Comparison of ENCODE assay signal across 19 cellular contexts in the genomic region with DNA sequence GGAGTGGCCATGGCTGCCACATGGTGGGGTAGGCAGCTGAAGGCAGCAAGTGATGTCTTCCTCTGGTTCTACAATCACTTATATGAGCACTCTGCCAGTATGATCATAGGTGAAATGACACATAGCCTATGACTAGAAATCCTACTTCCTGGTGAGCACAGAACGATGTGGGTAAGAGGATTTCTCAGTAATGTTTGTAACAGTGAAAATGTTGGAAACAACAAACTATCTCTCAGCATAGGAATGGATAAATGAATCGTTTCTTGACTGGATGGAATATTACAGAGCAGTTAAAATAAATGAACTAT.
DNase-seq lines count a peak whose midpoint lies in the region; ATAC-seq and TF ChIP-seq lines count a peak whose summit lies in the region.
"Had no signal": no experiment of that assay in that cellular context is flagged by ENCODE, and none has a peak within 500 bp of the region (broad histone marks: within the 10 kb centered on the region; RNA-seq: fewer than 3 reads in every experiment).

No MANE protein-coding gene starts in this region.

- H3K4me2 ChIP-seq in smooth muscle cell, result peak overlapping the region; percentile 47
- H3K4me2 ChIP-seq: neural progenitor cell had no signal

- peaks cover 9% of the 10 kb centered on the region for H3K4me1 ChIP-seq in RWPE2 (ENCODE audit: insufficient read depth, poor library complexity, severe bottlenecking)
- H3K4me1 ChIP-seq in smooth muscle cell (ENCODE audit: low read depth), result peaks cover 8% of the 10 kb centered on the region
- H3K4me1 ChIP-seq in aorta (ENCODE audit: control insufficient read depth in 1 of 2, insufficient read depth in 2 of 2, low read length in 2 of 2), result no peaks in the 10 kb centered on the region
- no peaks in the 10 kb centered on the region for H3K4me1 ChIP-seq in psoas muscle
- H3K4me1 ChIP-seq: neural progenitor cell had no signal

- peak overlapping the region; percentile 10 for H3K27ac ChIP-seq in RWPE2 (ENCODE audit: poor library complexity, severe bottlenecking)
- H3K27ac ChIP-seq in smooth muscle cell (ENCODE audit: low read depth), result peak overlapping the region; percentile 64
- no peak overlapping the region for H3K27ac ChIP-seq in aorta (ENCODE audit: low read depth in 1 of 2, low read length in 2 of 2)
- H3K27ac ChIP-seq in psoas muscle, result no peak overlapping the region
- H3K27ac ChIP-seq: neural progenitor cell, sigmoid colon had no signal

- no peaks in the 10 kb centered on the region for H3K79me2 ChIP-seq in smooth muscle cell (ENCODE audit: low read depth)

- H3K27me3 ChIP-seq in RWPE2 (ENCODE audit: insufficient read depth, poor library complexity, severe bottlenecking) (no peaks in the 10 kb centered on the region), smooth muscle cell (ENCODE audit: low read depth) (no peaks in the 10 kb centered on the region), aorta (ENCODE audit: control insufficient read depth in 1 of 2, insufficient read depth in 2 of 2, low read length in 1 of 2) (no peaks in the 10 kb centered on the region), psoas muscle (ENCODE audit: insufficient read depth in 3 of 3, low read length in 2 of 3) (peaks cover 0 to 3% (median 0%) of the 10 kb centered on the region in 3 donors)
- H3K27me3 ChIP-seq: neural progenitor cell, sigmoid colon had no signal

- intact Hi-C loops in aorta (cut with DNase I) (no loop called here), psoas muscle (cut with DNase I) (no loop called here)

- H3K4me3 ChIP-seq in RWPE2 (ENCODE audit: severe bottlenecking), result no peak overlapping the region
- H3K4me3 ChIP-seq in epithelial cell of esophagus (ENCODE audit: low read length), result no peak overlapping the region
- no peak overlapping the region for H3K4me3 ChIP-seq in smooth muscle cell
- no peak overlapping the region for H3K4me3 ChIP-seq in aorta (ENCODE audit: low read length in 2 of 2)
- no peak overlapping the region for H3K4me3 ChIP-seq in psoas muscle
- H3K4me3 ChIP-seq: coronary artery, neural progenitor cell, sigmoid colon had no signal

- H3K36me3 ChIP-seq in RWPE2 (ENCODE audit: low read depth) (no peaks in the 10 kb centered on the region), smooth muscle cell (ENCODE audit: low read depth) (no peaks in the 10 kb centered on the region), aorta (ENCODE audit: control insufficient read depth in 1 of 2, insufficient read depth in 2 of 2, low read length in 1 of 2) (no peaks in the 10 kb centered on the region), psoas muscle (ENCODE audit: insufficient read depth in 1 of 2, low read depth in 1 of 2) (no peaks in the 10 kb centered on the region)
- H3K36me3 ChIP-seq: neural progenitor cell, sigmoid colon had no signal

- no peaks in the 10 kb centered on the region for H4K20me1 ChIP-seq in smooth muscle cell (ENCODE audit: low read depth)

- H3K36me3 Mint-ChIP-seq in activated T-cell treated with anti-CD3 and anti-CD28 coated beads, Interleukin-2, amount 50 U/mL, for 72 hours (ENCODE audit: insufficient read depth in 2 of 2), result no peaks in the 10 kb centered on the region
- H3K36me3 Mint-ChIP-seq: CD8-positive, alpha-beta memory T cell; neural progenitor cell had no signal

- TF ChIP-seq CTCF in RWPE2 (IDR thresholded peaks at IDR 0.05; ENCODE audit: poor library complexity, severe bottlenecking), result no peak
- no peak for TF ChIP-seq CTCF in epithelial cell of esophagus (IDR thresholded peaks at IDR 0.05; ENCODE audit: insufficient read depth, low read depth, low read length, missing control alignments)
- TF ChIP-seq CTCF in smooth muscle cell (IDR thresholded peaks at IDR 0.05; ENCODE audit: borderline replicate concordance, insufficient read depth, poor library complexity, severe bottlenecking), result no peak
- no peak for TF ChIP-seq CTCF in psoas muscle (IDR thresholded peaks at IDR 0.05)

- no peak overlapping the region for H2AFZ ChIP-seq in smooth muscle cell (ENCODE audit: low read depth)
- H2AFZ ChIP-seq: neural progenitor cell had no signal

- peaks cover 63% of the 10 kb centered on the region for H3K27me3 Mint-ChIP-seq in activated T-cell treated with anti-CD3 and anti-CD28 coated beads, Interleukin-2, amount 50 U/mL, for 72 hours (ENCODE audit: low read depth)

- no peaks in the 10 kb centered on the region for H3K9me3 ChIP-seq in RWPE2 (ENCODE audit: severe bottlenecking)
- H3K9me3 ChIP-seq in smooth muscle cell (replicated peaks; ENCODE audit: low read depth), result no peaks in the 10 kb centered on the region
- no peaks in the 10 kb centered on the region for H3K9me3 ChIP-seq in aorta (ENCODE audit: control insufficient read depth, low read length)
- no peaks in the 10 kb centered on the region for H3K9me3 ChIP-seq in psoas muscle

- WGBS in smooth muscle cell (ENCODE audit: low lambda C conversion rate), result 50% methylated on average over 2 of the region's 2 CpGs
- 79 to 80% methylated on average over 2 of the region's 2 CpGs for WGBS in aorta, 2 donors
- WGBS in psoas muscle, 3 donors, result 66 to 89% (median 73%) methylated on average over 2 of the region's 2 CpGs

- H3K9ac ChIP-seq in smooth muscle cell (ENCODE audit: low read depth), result no peak overlapping the region
- H3K9ac ChIP-seq: neural progenitor cell had no signal

- no peak overlapping the region for H3K27ac Mint-ChIP-seq in activated T-cell treated with anti-CD3 and anti-CD28 coated beads, Interleukin-2, amount 50 U/mL, for 72 hours
- H3K27ac Mint-ChIP-seq: activated CD4-positive, alpha-beta memory T cell treated with anti-CD3 and anti-CD28 coated beads, Interleukin-2, amount 10 ng/mL, durations not matched to agents 7 days and 5 days; CD8-positive, alpha-beta memory T cell; neural progenitor cell had no signal

- no peak for DNase-seq in activated T-cell treated with anti-CD3 and anti-CD28 coated beads, Interleukin-2, amount 50 U/mL, for 72 hours
- DNase-seq in activated T-cell treated with anti-CD3 and anti-CD28 coated beads, Interleukin-2, amount 50 U/mL, for 1 hour, result no peak
- DNase-seq in RWPE2 (ENCODE audit: low spot score) (no peak), epithelial cell of esophagus (ENCODE audit: low read depth) (peak; percentile 63), smooth muscle cell (lab: John Stamatoyannopoulos, UW; ENCODE audit: unreplicated experiment) (no peak), aorta (no peak), psoas muscle (no peak), NOMO-1 (lab: John Stamatoyannopoulos, UW; ENCODE audit: unreplicated experiment in 2 of 2) (no peak)
- DNase-seq: activated CD4-positive, alpha-beta memory T cell treated with anti-CD3 and anti-CD28 coated beads, Interleukin-2, amount 10 ng/mL, durations not matched to agents 7 days and 5 days; activated effector memory CD4-positive, alpha-beta T cell treated with anti-CD3 and anti-CD28 coated beads, Interleukin-2, amount 50 U/mL, for 16 hours; CD8-positive, alpha-beta memory T cell; kidney glomerular epithelial cell; NCI-H1092; NCI-H187; Right ventricle myocardium superior; sigmoid colon; SW 1271 had no signal

- peaks cover 0 to 2% of the 10 kb centered on the region in 2 donors for H3K9me3 Mint-ChIP-seq in activated T-cell treated with anti-CD3 and anti-CD28 coated beads, Interleukin-2, amount 50 U/mL, for 72 hours
- H3K9me3 Mint-ChIP-seq: activated CD4-positive, alpha-beta memory T cell treated with anti-CD3 and anti-CD28 coated beads, Interleukin-2, amount 10 ng/mL, durations not matched to agents 7 days and 5 days had no signal

- peaks cover 15% of the 10 kb centered on the region for H3F3A ChIP-seq in smooth muscle cell (ENCODE audit: low read depth)

- ATAC-seq in activated T-cell treated with anti-CD3 and anti-CD28 coated beads, Interleukin-2, amount 50 U/mL, for 72 hours (replicated peaks in 1 of 2), result peak; percentile 60 to 84
- ATAC-seq in RWPE2 (ENCODE audit: low read depth) (peak; percentile 42), aorta (ENCODE audit: low FRiP score) (no peak), psoas muscle (no peak)

- peaks cover 9% of the 10 kb centered on the region for H3K4me1 Mint-ChIP-seq in activated T-cell treated with anti-CD3 and anti-CD28 coated beads, Interleukin-2, amount 50 U/mL, for 72 hours (ENCODE audit: low read depth)
- H3K4me1 Mint-ChIP-seq: activated CD4-positive, alpha-beta memory T cell treated with anti-CD3 and anti-CD28 coated beads, Interleukin-2, amount 10 ng/mL, durations not matched to agents 7 days and 5 days; CD8-positive, alpha-beta memory T cell had no signal

- H3K4me3 Mint-ChIP-seq in activated T-cell treated with anti-CD3 and anti-CD28 coated beads, Interleukin-2, amount 50 U/mL, for 72 hours, result no peak overlapping the region
- H3K4me3 Mint-ChIP-seq: activated CD4-positive, alpha-beta memory T cell treated with anti-CD3 and anti-CD28 coated beads, Interleukin-2, amount 10 ng/mL, durations not matched to agents 7 days and 5 days; CD8-positive, alpha-beta memory T cell; neural progenitor cell had no signal

Comparison
In these comparisons a context has a peak if more than half of its experiments do, and no peak if none do; other contexts are left out.
1. ATAC-seq: peak in activated T-cell treated with anti-CD3 and anti-CD28 coated beads, Interleukin-2, amount 50 U/mL, for 72 hours (2 of 2) and RWPE2 (single experiment); none in aorta (single experiment) and psoas muscle (0 of 4).
2. H3K27ac ChIP-seq: peak in RWPE2 (single experiment) and smooth muscle cell (single experiment); none in aorta (0 of 2) and psoas muscle (single experiment).